3 cellular contexts compared by ENCODE assay signal in the genomic region with DNA sequence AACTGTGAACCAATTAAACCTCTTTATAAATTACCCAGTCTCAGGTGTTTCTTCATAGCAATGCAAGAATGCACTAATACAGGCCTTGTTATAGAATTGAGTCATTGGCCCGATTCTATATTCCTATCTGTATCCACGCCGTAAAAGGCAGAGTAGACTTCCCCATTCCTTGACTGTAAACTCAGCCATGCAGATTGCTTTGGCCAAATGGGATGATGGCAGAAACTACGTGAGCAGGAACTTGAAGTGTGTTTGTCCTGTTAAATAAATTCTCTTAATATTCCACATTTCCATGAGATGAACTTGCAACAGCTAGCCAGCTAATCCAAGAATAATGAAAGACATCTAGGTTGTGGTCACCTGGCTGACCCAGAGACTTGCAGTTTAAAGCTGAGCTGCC.
"Had no signal": no experiment of that assay in that cellular context is flagged by ENCODE, and none has a peak within 500 bp of the region (broad histone marks: within the 10 kb centered on the region; RNA-seq: fewer than 3 reads in every experiment).

No MANE protein-coding gene starts in this region.

- DNase-seq: GDM1, GF-D8 had no signal

- H3K4me3 ChIP-seq: GM12878 had no signal
